Comparison of ENCODE assay signal across 9 cellular contexts in genomic region chr4:139975830-139976272, GRCh38.
A peak's percentile ranks its signal among the peaks of the same experiment; 100 is the strongest.
DNase-seq lines count a peak whose midpoint lies in the region; ATAC-seq, FAIRE-seq and TF ChIP-seq lines count a peak whose summit lies in the region.
"Had no signal": no experiment of that assay in that cellular context is flagged by ENCODE, and none has a peak within 500 bp of the region (broad histone marks: within the 10 kb centered on the region; RNA-seq: fewer than 3 reads in every experiment).

No MANE protein-coding gene starts in this region.

- no peaks in the 10 kb centered on the region for H3K9me3 ChIP-seq in RWPE2 (ENCODE audit: severe bottlenecking)
- no peaks in the 10 kb centered on the region for H3K9me3 ChIP-seq in gastroesophageal sphincter
- H3K9me3 ChIP-seq in gastrocnemius medialis, result no peaks in the 10 kb centered on the region
- H3K9me3 ChIP-seq in SK-N-SH, result no peaks in the 10 kb centered on the region

- H3F3A ChIP-seq in SK-N-SH (replicated peaks; ENCODE audit: insufficient read depth), result no peaks in the 10 kb centered on the region

- POLR2A ChIA-PET in SK-N-SH (lab: Yijun Ruan, JAX), result no interaction called here

- intact Hi-C loops in gastrocnemius medialis (cut with DNase I; ENCODE audit: low total_unique reads), result no loop called here

- in situ Hi-C loops in gastrocnemius medialis (cut with MboI; ENCODE audit: low sequenced_read_pairs in 4 of 4), result no loop called here

- FAIRE-seq in urothelium cell line (lab: Jason Lieb, UNC), result no peak

- no peaks in the 10 kb centered on the region for H3K9me2 ChIP-seq in SK-N-SH

- H2AFZ ChIP-seq in SK-N-SH (ENCODE audit: low read depth), result no peak overlapping the region

- TF ChIP-seq POLR2A in gastroesophageal sphincter (IDR thresholded peaks at IDR 0.05), result no peak
- TF ChIP-seq POLR2A in gastrocnemius medialis (IDR thresholded peaks at IDR 0.05), result no peak

- H3K27me3 ChIP-seq in RWPE2 (ENCODE audit: insufficient read depth, poor library complexity, severe bottlenecking), result no peaks in the 10 kb centered on the region
- no peaks in the 10 kb centered on the region for H3K27me3 ChIP-seq in gastroesophageal sphincter
- H3K27me3 ChIP-seq in gastrocnemius medialis, result no peaks in the 10 kb centered on the region
- H3K27me3 ChIP-seq in SK-N-SH (ENCODE audit: insufficient read depth), result no peaks in the 10 kb centered on the region

- no peak for TF ChIP-seq CTCF in GM12865 (IDR thresholded peaks at IDR 0.05; ENCODE audit: insufficient read depth, low read depth, low read length, missing control alignments)
- TF ChIP-seq CTCF in RWPE2 (IDR thresholded peaks at IDR 0.05; ENCODE audit: poor library complexity, severe bottlenecking), result no peak
- TF ChIP-seq CTCF in gastroesophageal sphincter (IDR thresholded peaks at IDR 0.05), result no peak
- TF ChIP-seq CTCF in gastrocnemius medialis (IDR thresholded peaks at IDR 0.05 in 4 of 5, conservative IDR thresholded peaks at IDR 0.05 in 1 of 5), result no peak
- TF ChIP-seq CTCF in SK-N-SH (IDR thresholded peaks at IDR 0.05), result no peak

- WGBS in gastroesophageal sphincter (ENCODE audit: low coverage in 1 of 2), 2 donors, result 0% methylated on average over 1 of the region's 1 CpG
- WGBS in SK-N-SH (ENCODE audit: low lambda C conversion rate), result 76% methylated on average over 1 of the region's 1 CpG

- H3K27ac ChIP-seq in RWPE2 (ENCODE audit: poor library complexity, severe bottlenecking) (peak overlapping the region; percentile 12), gastroesophageal sphincter (peak overlapping the region; percentile 75 to 80 (median 76)), gastrocnemius medialis (peak overlapping the region; percentile 29 to 69 (median 52)), SK-N-SH (ENCODE audit: low read depth in 2 of 2, low read length in 1 of 2) (peak overlapping the region in 1 of 2 experiments; percentile 81; a peak in 2 of 4 replicates)

- CTCF ChIA-PET in SK-N-SH (lab: Yijun Ruan, JAX), result no interaction called here

- H4K20me1 ChIP-seq in SK-N-SH (ENCODE audit: insufficient read depth), result no peaks in the 10 kb centered on the region

- no peak for TF ChIP-seq RAD21 in SK-N-SH (IDR thresholded peaks at IDR 0.05; ENCODE audit: low read length)

- H3K4me1 ChIP-seq in RWPE2 (ENCODE audit: insufficient read depth, poor library complexity, severe bottlenecking), result peaks cover 13% of the 10 kb centered on the region
- H3K4me1 ChIP-seq in gastroesophageal sphincter, result peaks cover 14 to 46% (median 16%) of the 10 kb centered on the region in 3 donors
- peaks cover 0 to 14% of the 10 kb centered on the region in 2 donors for H3K4me1 ChIP-seq in gastrocnemius medialis
- peaks cover 0 to 26% of the 10 kb centered on the region in 2 experiments; a peak in 2 of 4 replicates for H3K4me1 ChIP-seq in SK-N-SH (ENCODE audit: control insufficient read depth in 1 of 2, insufficient read depth in 2 of 2, low read depth in 1 of 2, low read length in 1 of 2)

- H3K79me2 ChIP-seq in SK-N-SH (ENCODE audit: insufficient read depth), result no peaks in the 10 kb centered on the region

- no peaks in the 10 kb centered on the region for H3K36me3 ChIP-seq in RWPE2 (ENCODE audit: low read depth)
- H3K36me3 ChIP-seq in gastroesophageal sphincter, result no peaks in the 10 kb centered on the region
- H3K36me3 ChIP-seq in gastrocnemius medialis, result no peaks in the 10 kb centered on the region
- H3K36me3 ChIP-seq in SK-N-SH (replicated peaks in 1 of 2; ENCODE audit: control insufficient read depth in 1 of 2, insufficient read depth in 2 of 2, low read length in 1 of 2), result no peaks in the 10 kb centered on the region

- H3K9ac ChIP-seq in SK-N-SH, result no peak overlapping the region

- no peak for TF ChIP-seq EP300 in gastroesophageal sphincter (IDR thresholded peaks at IDR 0.05)
- no peak for TF ChIP-seq EP300 in SK-N-SH (IDR thresholded peaks at IDR 0.05; ENCODE audit: borderline replicate concordance in 1 of 2, low read depth in 1 of 2, low read length in 1 of 2)

- peak; percentile 14 for DNase-seq in GM12865 (ENCODE audit: low read depth)
- no peak for DNase-seq in RWPE2 (ENCODE audit: low spot score)
- peak in 1 of 2 donors; percentile 21 for DNase-seq in gastrocnemius medialis
- DNase-seq in urothelium cell line (ENCODE audit: low spot score), result no peak
- no peak for DNase-seq in COLO668 (lab: John Stamatoyannopoulos, UW; ENCODE audit: unreplicated experiment)
- DNase-seq in SK-N-SH, result no peak
- DNase-seq: retina had no signal

- ATAC-seq in RWPE2 (ENCODE audit: low read depth), result peak; percentile 52; the same call in 2 of the 3 replicates
- ATAC-seq in gastroesophageal sphincter, result peak; percentile 88
- peak; percentile 63 to 77 for ATAC-seq in gastrocnemius medialis
- no peak for ATAC-seq in HG02970 (IDR thresholded peaks at IDR 0.05; ENCODE audit: low FRiP score, unreplicated experiment)

- no peak overlapping the region for H3K4me2 ChIP-seq in SK-N-SH

- H3K4me3 ChIP-seq in GM12865 (ENCODE audit: low read depth, low read length), result no peak overlapping the region
- no peak overlapping the region for H3K4me3 ChIP-seq in RWPE2 (ENCODE audit: severe bottlenecking)
- H3K4me3 ChIP-seq in gastroesophageal sphincter, result no peak overlapping the region
- H3K4me3 ChIP-seq in gastrocnemius medialis, result no peak overlapping the region
- H3K4me3 ChIP-seq in SK-N-SH (ENCODE audit: low read depth in 2 of 2, low read length in 1 of 2), result no peak overlapping the region

TF ChIP-seq in SK-N-SH, 30 proteins besides CTCF, POLR2A, EP300 and RAD21:
- TF ChIP-seq TEAD4 (IDR thresholded peaks at IDR 0.05; ENCODE audit: borderline replicate concordance, insufficient read depth) (no peak), NFIC (IDR thresholded peaks at IDR 0.05; ENCODE audit: borderline replicate concordance) (no peak), FOXJ3 (CRISPR knock-in tag; IDR thresholded peaks at IDR 0.05) (no peak), MAX (IDR thresholded peaks at IDR 0.05; ENCODE audit: low read depth) (no peak), USF2 (IDR thresholded peaks at IDR 0.05; ENCODE audit: borderline replicate concordance, low read depth, low read length) (no peak), ZBTB33 (IDR thresholded peaks at IDR 0.05; ENCODE audit: borderline replicate concordance, low read depth) (no peak), JUND (IDR thresholded peaks at IDR 0.05) (no peak), RCOR1 (IDR thresholded peaks at IDR 0.05; ENCODE audit: low read length) (no peak), SMC3 (IDR thresholded peaks at IDR 0.05; ENCODE audit: low read depth, low read length) (no peak)
TF ChIP-seq in SK-N-SH: peak in this region for 0.
